Comparison of ENCODE assay signal across 8 cellular contexts in genomic region chr7:118046086-118046485, GRCh38.
"Had no signal": no experiment of that assay in that cellular context is flagged by ENCODE, and none has a peak within 500 bp of the region (broad histone marks: within the 10 kb centered on the region; RNA-seq: fewer than 3 reads in every experiment).

No MANE protein-coding gene starts in this region.

- H3K4me3 ChIP-seq: GM12878 had no signal

- DNase-seq: GDM1, GF-D8 had no signal

- FAIRE-seq: G401.6, GM12878, GM12891, GM12892, GM18507, GM19239 had no signal

- ATAC-seq: GM12878 had no signal
